Comparison of ENCODE assay signal across 29 cellular contexts in genomic region chr17:71905632-71906031, GRCh38.
A peak's percentile ranks its signal among the peaks of the same experiment; 100 is the strongest.
DNase-seq lines count a peak whose midpoint lies in the region; ATAC-seq, FAIRE-seq and TF ChIP-seq lines count a peak whose summit lies in the region.
"Had no signal": no experiment of that assay in that cellular context is flagged by ENCODE, and none has a peak within 500 bp of the region (broad histone marks: within the 10 kb centered on the region; RNA-seq: fewer than 3 reads in every experiment).

No MANE protein-coding gene starts in this region.

- TF ChIP-seq POLR2A in K562 (conservative IDR thresholded peaks at IDR 0.05) = no peak

- no peak for ATAC-seq in K562
- ATAC-seq: A549, GM12878, GM23338, T-helper 17 cell had no signal

- no peaks in the 10 kb centered on the region for H3K9me1 ChIP-seq in K562 (ENCODE audit: control insufficient read depth, insufficient read depth, low read length)

- H3K9me3 ChIP-seq in A673 (ENCODE audit: low read depth, low read length, poor library complexity, severe bottlenecking) (no peaks in the 10 kb centered on the region), K562 (replicated peaks; ENCODE audit: control insufficient read depth, insufficient read depth, low read depth, low read length) (peaks cover 2% of the 10 kb centered on the region; the same call in 1 of the 2 replicates), MM.1S (replicated peaks; ENCODE audit: insufficient read depth, low read length) (no peaks in the 10 kb centered on the region)
- H3K9me3 ChIP-seq: A549, BE2C, MG63, Peyer's patch had no signal

- peak; percentile 8 for DNase-seq in NCI-H82 (lab: John Stamatoyannopoulos, UW)
- no peak for DNase-seq in NCI-H82 treated with DMSO at 0.1 percent for 48 hours (lab: John Stamatoyannopoulos, UW; ENCODE audit: unreplicated experiment)
- peak; percentile 16 for DNase-seq in A673 (ENCODE audit: low spot score)
- peak; percentile 8 for DNase-seq in HEK293T (ENCODE audit: extremely low spot score)
- DNase-seq in K562 (ENCODE audit: extremely low read depth in 1 of 4, low spot score in 3 of 4) = peak in 2 of 4 experiments; percentile 5 to 7
- DNase-seq in MM.1S = no peak
- DNase-seq in NCI-H2029 (lab: John Stamatoyannopoulos, UW) = no peak
- DNase-seq: BE2C; CD8-positive, alpha-beta memory T cell; DMS 273 treated with DMSO at 0.1 percent for 48 hours; DMS79; EL; GDM1; H9; KG1; MG63; NCI-H1092 treated with DMSO at 0.1 percent for 48 hours; NCI-H1436; NCI-H187; NCI-H526 treated with DMSO at 0.1 percent for 48 hours; OCI-M1; Peyer's patch; SHP77 treated with DMSO at 0.1 percent for 48 hours; T-helper 17 cell had no signal

- CTCF ChIA-PET in A673 (lab: Charles Lee) = no interaction called here
- CTCF ChIA-PET in HEK293T (lab: Yijun Ruan, JAX) = no interaction called here
- CTCF ChIA-PET in K562 (lab: Yijun Ruan, JAX; ENCODE audit: low intra/inter-chr PET ratio) = no interaction called here

- H2AFZ ChIP-seq in K562 (ENCODE audit: low read depth, low read length) (no peak overlapping the region), MM.1S (ENCODE audit: low read length) (no peak overlapping the region)
- H2AFZ ChIP-seq: GM23338 had no signal

- no peak overlapping the region for H3K27ac ChIP-seq in A673 (ENCODE audit: low read depth, low read length, poor library complexity, severe bottlenecking)
- H3K27ac ChIP-seq in K562 (ENCODE audit: extremely low read depth, low read depth, low read length) = no peak overlapping the region
- H3K27ac ChIP-seq in MM.1S (ENCODE audit: low read length) = no peak overlapping the region
- H3K27ac ChIP-seq: A549, Peyer's patch, SK-N-MC had no signal

- FAIRE-seq in K562 (lab: Jason Lieb, UNC) = no peak
- FAIRE-seq: A549, GM12878, HTR-8/SVneo had no signal

- no peaks in the 10 kb centered on the region for H3K4me1 ChIP-seq in A673 (ENCODE audit: insufficient read depth, low read length, poor library complexity, severe bottlenecking)
- H3K4me1 ChIP-seq in K562 (replicated peaks in 1 of 2; ENCODE audit: control insufficient read depth in 2 of 2, insufficient read depth in 2 of 2, low read length in 2 of 2) = no peaks in the 10 kb centered on the region
- no peaks in the 10 kb centered on the region for H3K4me1 ChIP-seq in MM.1S (ENCODE audit: low read length)
- H3K4me1 ChIP-seq: A549, BE2C, Peyer's patch had no signal

- intact Hi-C loops in A673 (cut with micrococcal nuclease; ENCODE audit: unreplicated experiment) (no loop called here), K562 (cut with micrococcal nuclease) (no loop called here)

- H3K36me3 ChIP-seq in A673 (ENCODE audit: insufficient read depth, low read length, poor library complexity, severe bottlenecking) = no peaks in the 10 kb centered on the region
- H3K36me3 ChIP-seq in K562 (ENCODE audit: control insufficient read depth, insufficient read depth, low read length) = no peaks in the 10 kb centered on the region
- H3K36me3 ChIP-seq in MM.1S (replicated peaks; ENCODE audit: insufficient read depth, low read length) = no peaks in the 10 kb centered on the region
- H3K36me3 ChIP-seq: BE2C, MG63, Peyer's patch had no signal

- TF ChIP-seq RAD21 in K562 (CRISPR knock-in tag; conservative IDR thresholded peaks at IDR 0.05 in 1 of 2, IDR thresholded peaks at IDR 0.05 in 1 of 2) = no peak

- H3K79me2 ChIP-seq in K562 (ENCODE audit: control insufficient read depth, insufficient read depth, low read length) = no peaks in the 10 kb centered on the region
- no peaks in the 10 kb centered on the region for H3K79me2 ChIP-seq in MM.1S (ENCODE audit: low read length)

- no peak for TF ChIP-seq EP300 in K562 (IDR thresholded peaks at IDR 0.05; ENCODE audit: low read length)

- BruUV-seq in A673 (replicated peaks; lab: Mats Ljungman, UMichigan) (no TSS peak), K562 (replicated peaks; lab: Mats Ljungman, UMichigan) (no TSS peak)

- H4K20me1 ChIP-seq in K562 (replicated peaks; ENCODE audit: control insufficient read depth, insufficient read depth, low read length) (no peaks in the 10 kb centered on the region), MM.1S (ENCODE audit: insufficient read depth, low read length) (no peaks in the 10 kb centered on the region)

- WGBS in K562 (ENCODE audit: insufficient coverage, low coverage, missing lambda C conversion rate) = 0% methylated on average over 2 of the region's 2 CpGs

- H3K4me2 ChIP-seq in K562 (ENCODE audit: insufficient read depth, low read length) (no peak overlapping the region), MM.1S (ENCODE audit: low read depth, low read length) (no peak overlapping the region)
- H3K4me2 ChIP-seq: A549, GM23338 had no signal

- no peaks in the 10 kb centered on the region for H3K9me2 ChIP-seq in MM.1S (replicated peaks; ENCODE audit: insufficient read depth, low read length)

- H3F3A ChIP-seq in MM.1S (ENCODE audit: insufficient read depth, low read length) = no peaks in the 10 kb centered on the region

- H3K4me3 ChIP-seq in A673 (ENCODE audit: low read depth, low read length, poor library complexity, severe bottlenecking) = no peak overlapping the region
- H3K4me3 ChIP-seq in K562 = no peak overlapping the region
- H3K4me3 ChIP-seq in MM.1S (ENCODE audit: low read length) = no peak overlapping the region
- H3K4me3 ChIP-seq: A549, GM12878, GM23338, MG63, Peyer's patch, SK-N-MC had no signal

- POLR2A ChIA-PET in A673 (lab: Charles Lee; ENCODE audit: low non-redundant PET) (no interaction called here), HEK293T (lab: Yijun Ruan, JAX) (no interaction called here), K562 (lab: Yijun Ruan, JAX) (no interaction called here)

- H3K9ac ChIP-seq in K562 (ENCODE audit: insufficient read depth in 1 of 2, low read depth in 2 of 2, low read length in 2 of 2) = no peak overlapping the region
- H3K9ac ChIP-seq in MM.1S (ENCODE audit: low read length) = no peak overlapping the region

- in situ Hi-C loops in K562 (cut with MboI) = no loop called here

- H3K27me3 ChIP-seq in A673 (replicated peaks; ENCODE audit: insufficient read depth, low read depth, low read length, poor library complexity) = no peaks in the 10 kb centered on the region
- no peaks in the 10 kb centered on the region for H3K27me3 ChIP-seq in K562 (ENCODE audit: control insufficient read depth in 2 of 2, insufficient read depth in 2 of 2, low read length in 2 of 2)
- no peaks in the 10 kb centered on the region for H3K27me3 ChIP-seq in MM.1S (replicated peaks; ENCODE audit: insufficient read depth, low read length)
- H3K27me3 ChIP-seq: BE2C, MG63, Peyer's patch had no signal

- TF ChIP-seq CTCF in A673 (conservative IDR thresholded peaks at IDR 0.05; ENCODE audit: low read depth, low read length) (no peak), K562 (IDR thresholded peaks at IDR 0.05 in 2 of 3, conservative IDR thresholded peaks at IDR 0.05 in 1 of 3; ENCODE audit: insufficient read depth in 2 of 3, low read depth in 1 of 3, low read length in 3 of 3) (no peak), MM.1S (IDR thresholded peaks at IDR 0.05; ENCODE audit: low read length) (no peak)

TF ChIP-seq in HEK293T, 16 proteins besides CTCF, POLR2A, EP300 and RAD21:
- TF ChIP-seq LEF1 (IDR thresholded peaks at IDR 0.05; ENCODE audit: borderline replicate concordance) = no peak
- TF ChIP-seq NFRKB (IDR thresholded peaks at IDR 0.05) = no peak
- no peak for TF ChIP-seq CTBP1 (IDR thresholded peaks at IDR 0.05; ENCODE audit: borderline replicate concordance)
- no peak for TF ChIP-seq L3MBTL2 (conservative IDR thresholded peaks at IDR 0.05)
- TF ChIP-seq BHLHE40 (IDR thresholded peaks at IDR 0.05; ENCODE audit: borderline replicate concordance) = no peak
- TF ChIP-seq PKNOX1 (IDR thresholded peaks at IDR 0.05) = no peak
- TF ChIP-seq HDGF (IDR thresholded peaks at IDR 0.05; ENCODE audit: borderline replicate concordance) = no peak
- no peak for TF ChIP-seq TARDBP (IDR thresholded peaks at IDR 0.05)
- no peak for TF ChIP-seq ELF4 (IDR thresholded peaks at IDR 0.05)
- TF ChIP-seq FOXA1 (IDR thresholded peaks at IDR 0.05) = no peak

TF ChIP-seq in K562, 482 proteins besides CTCF, POLR2A, EP300 and RAD21:
- TF ChIP-seq NCOA1 (IDR thresholded peaks at IDR 0.05; ENCODE audit: low read depth) (no peak), ZNF830 (CRISPR knock-in tag; IDR thresholded peaks at IDR 0.05) (no peak), ZNF274 (IDR thresholded peaks at IDR 0.05; ENCODE audit: borderline replicate concordance, low read depth, low read length) (peak; percentile 32; the same call in 1 of the 2 replicates)
- TF ChIP-seq, protein P1, sequence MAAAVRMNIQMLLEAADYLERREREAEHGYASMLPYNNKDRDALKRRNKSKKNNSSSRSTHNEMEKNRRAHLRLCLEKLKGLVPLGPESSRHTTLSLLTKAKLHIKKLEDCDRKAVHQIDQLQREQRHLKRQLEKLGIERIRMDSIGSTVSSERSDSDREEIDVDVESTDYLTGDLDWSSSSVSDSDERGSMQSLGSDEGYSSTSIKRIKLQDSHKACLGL (CRISPR knock-in tag; IDR thresholded peaks at IDR 0.05; ENCODE audit: borderline replicate concordance, poor library complexity, severe bottlenecking) = no peak

Comparison
In these comparisons a context has a peak if more than half of its experiments do, and no peak if none do; other contexts are left out.
1. DNase-seq: peak in NCI-H82 (single experiment), A673 (single experiment) and HEK293T (single experiment); none in NCI-H82 treated with DMSO at 0.1 percent for 48 hours (single experiment), MM.1S (single experiment) and NCI-H2029 (single experiment).